11 cellular contexts compared by ENCODE assay signal in genomic region chr11:97739892-97740782, GRCh38.
A peak's percentile ranks its signal among the peaks of the same experiment; 100 is the strongest.
DNase-seq lines count a peak whose midpoint lies in the region; ATAC-seq and TF ChIP-seq lines count a peak whose summit lies in the region.
"Had no signal": no experiment of that assay in that cellular context is flagged by ENCODE, and none has a peak within 500 bp of the region (broad histone marks: within the 10 kb centered on the region; RNA-seq: fewer than 3 reads in every experiment).

No MANE protein-coding gene starts in this region.

- H3K4me1 ChIP-seq in HEK293 (ENCODE audit: control insufficient read depth, insufficient read depth, low read length) = no peaks in the 10 kb centered on the region
- H3K4me1 ChIP-seq: esophagus squamous epithelium, transverse colon had no signal

- H3K4me1 Mint-ChIP-seq in endothelial cell (ENCODE audit: unreplicated experiment) (peaks cover 8% of the 10 kb centered on the region), nephron (peaks cover 7% of the 10 kb centered on the region)

- peak overlapping the region; percentile 5 for H3K27ac Mint-ChIP-seq in endothelial cell (ENCODE audit: unreplicated experiment)
- H3K27ac Mint-ChIP-seq in nephron = peak overlapping the region; percentile 92 to 95 (median 93)

- H3K27me3 Mint-ChIP-seq in endothelial cell (ENCODE audit: unreplicated experiment) (no peaks in the 10 kb centered on the region), nephron (ENCODE audit: low read depth) (no peaks in the 10 kb centered on the region)

- H3K36me3 ChIP-seq in HEK293 (ENCODE audit: control insufficient read depth in 2 of 2, insufficient read depth in 1 of 2, low read length in 2 of 2) = no peaks in the 10 kb centered on the region
- H3K36me3 ChIP-seq: esophagus squamous epithelium, transverse colon had no signal

- no peaks in the 10 kb centered on the region for H3K9me3 ChIP-seq in HEK293 (ENCODE audit: control insufficient read depth, insufficient read depth, low read depth, low read length)
- H3K9me3 ChIP-seq: esophagus squamous epithelium had no signal

- no peaks in the 10 kb centered on the region for H3K9me3 Mint-ChIP-seq in endothelial cell (ENCODE audit: unreplicated experiment)
- peaks cover 27% of the 10 kb centered on the region for H3K9me3 Mint-ChIP-seq in nephron

- no peak overlapping the region for H3K4me3 ChIP-seq in HEK293 (ENCODE audit: low read depth, low read length)
- H3K4me3 ChIP-seq: esophagus squamous epithelium, transverse colon had no signal

- H3K27ac ChIP-seq in HEK293 (ENCODE audit: extremely low read depth, low read depth, low read length) = peak overlapping the region; percentile 30; the same call in 1 of the 2 replicates
- H3K27ac ChIP-seq: esophagus squamous epithelium, transverse colon had no signal

- H3K36me3 Mint-ChIP-seq in endothelial cell (ENCODE audit: low read depth, unreplicated experiment) = peaks cover 6% of the 10 kb centered on the region
- peaks cover 5% of the 10 kb centered on the region for H3K36me3 Mint-ChIP-seq in nephron (ENCODE audit: low read depth)

- TF ChIP-seq CTCF in HEK293 (tag by site-specific recombination; IDR thresholded peaks at IDR 0.05) = no peak
- TF ChIP-seq CTCF in endothelial cell (IDR thresholded peaks at IDR 0.05; ENCODE audit: unreplicated experiment) = no peak
- no peak for TF ChIP-seq CTCF in nephron (IDR thresholded peaks at IDR 0.05; ENCODE audit: unreplicated experiment in 3 of 3)

- no peak for ATAC-seq in HG03196 (IDR thresholded peaks at IDR 0.05; ENCODE audit: unreplicated experiment)

- peak; percentile 86 for DNase-seq in NCI-H69 (lab: John Stamatoyannopoulos, UW)
- DNase-seq in endothelial cell (ENCODE audit: low spot score) = no peak
- DNase-seq in AG08396 (ENCODE audit: low spot score) = no peak
- no peak for DNase-seq in activated gamma-delta T cell treated with Interleukin-2 at 50 U/mL for 16 hours
- DNase-seq: amygdala, esophagus squamous epithelium, NCI-H82, transverse colon had no signal

- H3K4me3 Mint-ChIP-seq in endothelial cell (ENCODE audit: unreplicated experiment) (no peak overlapping the region), nephron (peak overlapping the region in 1 of 3 experiments; percentile 31)

- POLR2A ChIA-PET in HEK293 (lab: Yijun Ruan, JAX) = no interaction called here

- CTCF ChIA-PET in HEK293 (lab: Yijun Ruan, JAX) = no interaction called here

TF ChIP-seq in HEK293, 187 proteins besides CTCF, POLR2A, EP300 and RAD21:
- no peak for TF ChIP-seq ZNF350 (tag by site-specific recombination; IDR thresholded peaks at IDR 0.05)
- no peak for TF ChIP-seq ZNF2 (tag by site-specific recombination; IDR thresholded peaks at IDR 0.05)
- TF ChIP-seq ZNF426 (tag by site-specific recombination; IDR thresholded peaks at IDR 0.05) = no peak
- TF ChIP-seq PRDM1 (tag by site-specific recombination; IDR thresholded peaks at IDR 0.05) = no peak
- no peak for TF ChIP-seq ZBTB7A (tag by site-specific recombination; IDR thresholded peaks at IDR 0.05; ENCODE audit: low read depth)
- no peak for TF ChIP-seq YY1 (tag by site-specific recombination; IDR thresholded peaks at IDR 0.05)
- TF ChIP-seq KLF10 (tag by site-specific recombination; IDR thresholded peaks at IDR 0.05) = no peak
- no peak for TF ChIP-seq ZNF266 (tag by site-specific recombination; IDR thresholded peaks at IDR 0.05; ENCODE audit: low read depth)
- no peak for TF ChIP-seq PATZ1 (tag by site-specific recombination; IDR thresholded peaks at IDR 0.05)
TF ChIP-seq in HEK293: peak in this region for 0.
